Comparison of ENCODE assay signal across 1 cellular context in the genomic region with DNA sequence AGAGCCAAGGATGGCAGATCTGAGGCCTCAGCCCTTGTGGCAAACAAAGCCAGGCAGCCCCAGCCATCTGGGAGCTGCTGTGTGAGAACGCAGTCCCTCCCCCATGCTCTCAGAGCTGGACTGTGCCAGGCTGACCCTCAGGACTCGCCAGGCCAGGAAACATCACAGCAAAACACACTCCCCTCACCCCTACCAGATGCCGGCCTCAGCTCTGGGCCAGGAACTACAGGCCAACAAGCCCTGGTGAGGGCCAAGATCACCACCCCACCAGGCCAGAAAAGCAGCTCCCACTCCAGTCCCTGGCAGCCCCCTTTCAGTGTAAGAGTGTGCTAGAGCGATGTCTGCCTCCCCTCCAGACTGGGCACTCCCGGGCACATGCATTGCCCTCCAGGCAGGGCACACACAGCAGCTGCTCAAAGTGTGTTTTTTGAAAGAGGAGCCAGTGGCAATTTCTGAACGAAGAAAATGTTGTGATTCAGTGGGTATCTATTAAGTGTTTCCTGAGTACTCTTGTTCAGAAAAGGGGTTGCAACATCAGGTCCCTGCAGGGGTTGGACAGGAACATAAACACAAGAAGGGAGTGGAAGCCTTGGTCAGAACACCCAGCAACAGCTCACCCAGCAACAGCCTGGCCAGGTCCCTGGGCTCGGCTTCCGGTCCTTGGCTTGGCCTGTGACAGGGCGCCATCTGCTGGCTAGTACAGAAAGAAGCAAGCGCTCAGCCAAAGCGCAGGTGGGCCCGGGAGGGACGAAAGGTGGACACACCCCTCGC.
TF ChIP-seq lines count a peak whose summit lies in the region.

No MANE protein-coding gene starts in this region.

TF ChIP-seq in HepG2, 621 proteins besides CTCF, POLR2A, EP300 and RAD21 (continued from another document and continues in another):
- TF ChIP-seq, protein P1, sequence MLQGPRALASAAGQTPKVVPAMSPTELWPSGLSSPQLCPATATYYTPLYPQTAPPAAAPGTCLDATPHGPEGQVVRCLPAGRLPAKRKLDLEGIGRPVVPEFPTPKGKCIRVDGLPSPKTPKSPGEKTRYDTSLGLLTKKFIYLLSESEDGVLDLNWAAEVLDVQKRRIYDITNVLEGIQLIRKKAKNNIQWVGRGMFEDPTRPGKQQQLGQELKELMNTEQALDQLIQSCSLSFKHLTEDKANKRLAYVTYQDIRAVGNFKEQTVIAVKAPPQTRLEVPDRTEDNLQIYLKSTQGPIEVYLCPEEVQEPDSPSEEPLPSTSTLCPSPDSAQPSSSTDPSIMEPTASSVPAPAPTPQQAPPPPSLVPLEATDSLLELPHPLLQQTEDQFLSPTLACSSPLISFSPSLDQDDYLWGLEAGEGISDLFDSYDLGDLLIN (CRISPR knock-in tag; IDR thresholded peaks at IDR 0.05; ENCODE audit: borderline replicate concordance), result no peak
- TF ChIP-seq, protein P2, sequence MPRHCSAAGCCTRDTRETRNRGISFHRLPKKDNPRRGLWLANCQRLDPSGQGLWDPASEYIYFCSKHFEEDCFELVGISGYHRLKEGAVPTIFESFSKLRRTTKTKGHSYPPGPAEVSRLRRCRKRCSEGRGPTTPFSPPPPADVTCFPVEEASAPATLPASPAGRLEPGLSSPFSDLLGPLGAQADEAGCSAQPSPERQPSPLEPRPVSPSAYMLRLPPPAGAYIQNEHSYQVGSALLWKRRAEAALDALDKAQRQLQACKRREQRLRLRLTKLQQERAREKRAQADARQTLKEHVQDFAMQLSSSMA (CRISPR knock-in tag; IDR thresholded peaks at IDR 0.05), result no peak
- TF ChIP-seq, protein P3, sequence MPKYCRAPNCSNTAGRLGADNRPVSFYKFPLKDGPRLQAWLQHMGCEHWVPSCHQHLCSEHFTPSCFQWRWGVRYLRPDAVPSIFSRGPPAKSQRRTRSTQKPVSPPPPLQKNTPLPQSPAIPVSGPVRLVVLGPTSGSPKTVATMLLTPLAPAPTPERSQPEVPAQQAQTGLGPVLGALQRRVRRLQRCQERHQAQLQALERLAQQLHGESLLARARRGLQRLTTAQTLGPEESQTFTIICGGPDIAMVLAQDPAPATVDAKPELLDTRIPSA (CRISPR knock-in tag; IDR thresholded peaks at IDR 0.05; ENCODE audit: borderline replicate concordance), result no peak
- no peak for TF ChIP-seq POLR2AphosphoS5 (IDR thresholded peaks at IDR 0.05; ENCODE audit: low read depth, low read length)
- TF ChIP-seq, protein P4, sequence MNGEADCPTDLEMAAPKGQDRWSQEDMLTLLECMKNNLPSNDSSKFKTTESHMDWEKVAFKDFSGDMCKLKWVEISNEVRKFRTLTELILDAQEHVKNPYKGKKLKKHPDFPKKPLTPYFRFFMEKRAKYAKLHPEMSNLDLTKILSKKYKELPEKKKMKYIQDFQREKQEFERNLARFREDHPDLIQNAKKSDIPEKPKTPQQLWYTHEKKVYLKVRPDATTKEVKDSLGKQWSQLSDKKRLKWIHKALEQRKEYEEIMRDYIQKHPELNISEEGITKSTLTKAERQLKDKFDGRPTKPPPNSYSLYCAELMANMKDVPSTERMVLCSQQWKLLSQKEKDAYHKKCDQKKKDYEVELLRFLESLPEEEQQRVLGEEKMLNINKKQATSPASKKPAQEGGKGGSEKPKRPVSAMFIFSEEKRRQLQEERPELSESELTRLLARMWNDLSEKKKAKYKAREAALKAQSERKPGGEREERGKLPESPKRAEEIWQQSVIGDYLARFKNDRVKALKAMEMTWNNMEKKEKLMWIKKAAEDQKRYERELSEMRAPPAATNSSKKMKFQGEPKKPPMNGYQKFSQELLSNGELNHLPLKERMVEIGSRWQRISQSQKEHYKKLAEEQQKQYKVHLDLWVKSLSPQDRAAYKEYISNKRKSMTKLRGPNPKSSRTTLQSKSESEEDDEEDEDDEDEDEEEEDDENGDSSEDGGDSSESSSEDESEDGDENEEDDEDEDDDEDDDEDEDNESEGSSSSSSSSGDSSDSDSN (CRISPR knock-in tag; IDR thresholded peaks at IDR 0.05), result peak; percentile 53; the same call in 1 of the 2 replicates
- 0 out of 2 replicates have a peak, but pooled peaks have one; percentile 3 for TF ChIP-seq MZF1 (CRISPR knock-in tag; IDR thresholded peaks at IDR 0.05; ENCODE audit: borderline replicate concordance)
- TF ChIP-seq YEATS2 (CRISPR knock-in tag; IDR thresholded peaks at IDR 0.05; ENCODE audit: borderline replicate concordance), result peak; percentile 46; the same call in 1 of the 2 replicates
- TF ChIP-seq, protein P5, sequence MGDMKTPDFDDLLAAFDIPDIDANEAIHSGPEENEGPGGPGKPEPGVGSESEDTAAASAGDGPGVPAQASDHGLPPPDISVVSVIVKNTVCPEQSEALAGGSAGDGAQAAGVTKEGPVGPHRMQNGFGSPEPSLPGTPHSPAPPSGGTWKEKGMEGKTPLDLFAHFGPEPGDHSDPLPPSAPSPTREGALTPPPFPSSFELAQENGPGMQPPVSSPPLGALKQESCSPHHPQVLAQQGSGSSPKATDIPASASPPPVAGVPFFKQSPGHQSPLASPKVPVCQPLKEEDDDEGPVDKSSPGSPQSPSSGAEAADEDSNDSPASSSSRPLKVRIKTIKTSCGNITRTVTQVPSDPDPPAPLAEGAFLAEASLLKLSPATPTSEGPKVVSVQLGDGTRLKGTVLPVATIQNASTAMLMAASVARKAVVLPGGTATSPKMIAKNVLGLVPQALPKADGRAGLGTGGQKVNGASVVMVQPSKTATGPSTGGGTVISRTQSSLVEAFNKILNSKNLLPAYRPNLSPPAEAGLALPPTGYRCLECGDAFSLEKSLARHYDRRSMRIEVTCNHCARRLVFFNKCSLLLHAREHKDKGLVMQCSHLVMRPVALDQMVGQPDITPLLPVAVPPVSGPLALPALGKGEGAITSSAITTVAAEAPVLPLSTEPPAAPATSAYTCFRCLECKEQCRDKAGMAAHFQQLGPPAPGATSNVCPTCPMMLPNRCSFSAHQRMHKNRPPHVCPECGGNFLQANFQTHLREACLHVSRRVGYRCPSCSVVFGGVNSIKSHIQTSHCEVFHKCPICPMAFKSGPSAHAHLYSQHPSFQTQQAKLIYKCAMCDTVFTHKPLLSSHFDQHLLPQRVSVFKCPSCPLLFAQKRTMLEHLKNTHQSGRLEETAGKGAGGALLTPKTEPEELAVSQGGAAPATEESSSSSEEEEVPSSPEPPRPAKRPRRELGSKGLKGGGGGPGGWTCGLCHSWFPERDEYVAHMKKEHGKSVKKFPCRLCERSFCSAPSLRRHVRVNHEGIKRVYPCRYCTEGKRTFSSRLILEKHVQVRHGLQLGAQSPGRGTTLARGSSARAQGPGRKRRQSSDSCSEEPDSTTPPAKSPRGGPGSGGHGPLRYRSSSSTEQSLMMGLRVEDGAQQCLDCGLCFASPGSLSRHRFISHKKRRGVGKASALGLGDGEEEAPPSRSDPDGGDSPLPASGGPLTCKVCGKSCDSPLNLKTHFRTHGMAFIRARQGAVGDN (CRISPR knock-in tag; IDR thresholded peaks at IDR 0.05), result peak; percentile 95
- TF ChIP-seq NR2F1 (CRISPR knock-in tag; IDR thresholded peaks at IDR 0.05), result no peak; a peak in 1 of 4 replicates
- TF ChIP-seq PITX1 (CRISPR knock-in tag; IDR thresholded peaks at IDR 0.05), result no peak; the same call in 1 of the 2 replicates
- no peak for TF ChIP-seq ZNF781 (CRISPR knock-in tag; IDR thresholded peaks at IDR 0.05; ENCODE audit: borderline replicate concordance, not compliant biosample characterization)
- TF ChIP-seq HNRNPL (IDR thresholded peaks at IDR 0.05; ENCODE audit: low read depth, low read length), result peak; percentile 85
- TF ChIP-seq STAT5B (CRISPR knock-in tag; IDR thresholded peaks at IDR 0.05), result no peak
- peak; percentile 74; the same call in 1 of the 2 replicates for TF ChIP-seq ZSCAN31 (CRISPR knock-in tag; IDR thresholded peaks at IDR 0.05; ENCODE audit: low read depth)
- TF ChIP-seq, protein P6, sequence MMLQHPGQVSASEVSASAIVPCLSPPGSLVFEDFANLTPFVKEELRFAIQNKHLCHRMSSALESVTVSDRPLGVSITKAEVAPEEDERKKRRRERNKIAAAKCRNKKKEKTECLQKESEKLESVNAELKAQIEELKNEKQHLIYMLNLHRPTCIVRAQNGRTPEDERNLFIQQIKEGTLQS (CRISPR knock-in tag; IDR thresholded peaks at IDR 0.05), result no peak
- peak; percentile 72 for TF ChIP-seq XRCC5 (optimal IDR thresholded peaks at IDR 0.05; ENCODE audit: low read length)
- TF ChIP-seq, protein P7, sequence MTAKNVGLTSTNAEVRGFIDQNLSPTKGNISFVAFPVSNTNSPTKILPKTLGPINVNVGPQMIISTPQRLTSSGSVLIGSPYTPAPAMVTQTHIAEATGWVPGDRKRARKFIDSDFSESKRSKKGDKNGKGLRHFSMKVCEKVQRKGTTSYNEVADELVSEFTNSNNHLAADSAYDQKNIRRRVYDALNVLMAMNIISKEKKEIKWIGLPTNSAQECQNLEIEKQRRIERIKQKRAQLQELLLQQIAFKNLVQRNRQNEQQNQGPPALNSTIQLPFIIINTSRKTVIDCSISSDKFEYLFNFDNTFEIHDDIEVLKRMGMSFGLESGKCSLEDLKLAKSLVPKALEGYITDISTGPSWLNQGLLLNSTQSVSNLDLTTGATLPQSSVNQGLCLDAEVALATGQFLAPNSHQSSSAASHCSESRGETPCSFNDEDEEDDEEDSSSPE (CRISPR knock-in tag; IDR thresholded peaks at IDR 0.05), result no peak
- no peak for TF ChIP-seq ZNF431 (CRISPR knock-in tag; IDR thresholded peaks at IDR 0.05; ENCODE audit: borderline replicate concordance, low read depth)
- TF ChIP-seq RARA (CRISPR knock-in tag; IDR thresholded peaks at IDR 0.05), result peak; percentile 35; the same call in 1 of the 2 replicates
- no peak for TF ChIP-seq GTF2F1 (IDR thresholded peaks at IDR 0.05; ENCODE audit: low read length)
- TF ChIP-seq TBP (CRISPR knock-in tag; IDR thresholded peaks at IDR 0.05), result no peak
- TF ChIP-seq DNMT1 (CRISPR knock-in tag; IDR thresholded peaks at IDR 0.05), result 0 out of 2 replicates have a peak, but pooled peaks have one; percentile 42
- no peak for TF ChIP-seq ZNF17 (CRISPR knock-in tag; IDR thresholded peaks at IDR 0.05)
- no peak for TF ChIP-seq ZFP90 (CRISPR knock-in tag; IDR thresholded peaks at IDR 0.05; ENCODE audit: borderline replicate concordance)
- TF ChIP-seq ZNF382 (CRISPR knock-in tag; IDR thresholded peaks at IDR 0.05; ENCODE audit: borderline replicate concordance), result no peak
- no peak for TF ChIP-seq ZFAT (CRISPR knock-in tag; conservative IDR thresholded peaks at IDR 0.05)
- no peak for TF ChIP-seq MYNN (CRISPR knock-in tag; IDR thresholded peaks at IDR 0.05; ENCODE audit: low read depth)
- TF ChIP-seq RBM22 (optimal IDR thresholded peaks at IDR 0.05; ENCODE audit: low read length), result no peak
- peak; percentile 46; the same call in 1 of the 2 replicates for TF ChIP-seq ZNF607 (CRISPR knock-in tag; IDR thresholded peaks at IDR 0.05; ENCODE audit: borderline replicate concordance)
- TF ChIP-seq, protein P8, sequence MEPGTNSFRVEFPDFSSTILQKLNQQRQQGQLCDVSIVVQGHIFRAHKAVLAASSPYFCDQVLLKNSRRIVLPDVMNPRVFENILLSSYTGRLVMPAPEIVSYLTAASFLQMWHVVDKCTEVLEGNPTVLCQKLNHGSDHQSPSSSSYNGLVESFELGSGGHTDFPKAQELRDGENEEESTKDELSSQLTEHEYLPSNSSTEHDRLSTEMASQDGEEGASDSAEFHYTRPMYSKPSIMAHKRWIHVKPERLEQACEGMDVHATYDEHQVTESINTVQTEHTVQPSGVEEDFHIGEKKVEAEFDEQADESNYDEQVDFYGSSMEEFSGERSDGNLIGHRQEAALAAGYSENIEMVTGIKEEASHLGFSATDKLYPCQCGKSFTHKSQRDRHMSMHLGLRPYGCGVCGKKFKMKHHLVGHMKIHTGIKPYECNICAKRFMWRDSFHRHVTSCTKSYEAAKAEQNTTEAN (CRISPR knock-in tag; conservative IDR thresholded peaks at IDR 0.05), result no peak
- TF ChIP-seq, protein P9, sequence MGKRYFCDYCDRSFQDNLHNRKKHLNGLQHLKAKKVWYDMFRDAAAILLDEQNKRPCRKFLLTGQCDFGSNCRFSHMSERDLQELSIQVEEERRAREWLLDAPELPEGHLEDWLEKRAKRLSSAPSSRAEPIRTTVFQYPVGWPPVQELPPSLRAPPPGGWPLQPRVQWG (CRISPR knock-in tag; IDR thresholded peaks at IDR 0.05; ENCODE audit: borderline replicate concordance, low read depth), result no peak
- TF ChIP-seq AHR (CRISPR knock-in tag; IDR thresholded peaks at IDR 0.05), result 0 out of 2 replicates have a peak, but pooled peaks have one; percentile 73
- TF ChIP-seq ZNF446 (CRISPR knock-in tag; IDR thresholded peaks at IDR 0.05), result no peak
- peak; percentile 86 for TF ChIP-seq RFXANK (CRISPR knock-in tag; IDR thresholded peaks at IDR 0.05)
- TF ChIP-seq ZNF337 (CRISPR knock-in tag; IDR thresholded peaks at IDR 0.05; ENCODE audit: borderline replicate concordance, low read depth), result no peak
- TF ChIP-seq ARID2 (CRISPR knock-in tag; IDR thresholded peaks at IDR 0.05; ENCODE audit: borderline replicate concordance), result no peak
- TF ChIP-seq, protein P10, sequence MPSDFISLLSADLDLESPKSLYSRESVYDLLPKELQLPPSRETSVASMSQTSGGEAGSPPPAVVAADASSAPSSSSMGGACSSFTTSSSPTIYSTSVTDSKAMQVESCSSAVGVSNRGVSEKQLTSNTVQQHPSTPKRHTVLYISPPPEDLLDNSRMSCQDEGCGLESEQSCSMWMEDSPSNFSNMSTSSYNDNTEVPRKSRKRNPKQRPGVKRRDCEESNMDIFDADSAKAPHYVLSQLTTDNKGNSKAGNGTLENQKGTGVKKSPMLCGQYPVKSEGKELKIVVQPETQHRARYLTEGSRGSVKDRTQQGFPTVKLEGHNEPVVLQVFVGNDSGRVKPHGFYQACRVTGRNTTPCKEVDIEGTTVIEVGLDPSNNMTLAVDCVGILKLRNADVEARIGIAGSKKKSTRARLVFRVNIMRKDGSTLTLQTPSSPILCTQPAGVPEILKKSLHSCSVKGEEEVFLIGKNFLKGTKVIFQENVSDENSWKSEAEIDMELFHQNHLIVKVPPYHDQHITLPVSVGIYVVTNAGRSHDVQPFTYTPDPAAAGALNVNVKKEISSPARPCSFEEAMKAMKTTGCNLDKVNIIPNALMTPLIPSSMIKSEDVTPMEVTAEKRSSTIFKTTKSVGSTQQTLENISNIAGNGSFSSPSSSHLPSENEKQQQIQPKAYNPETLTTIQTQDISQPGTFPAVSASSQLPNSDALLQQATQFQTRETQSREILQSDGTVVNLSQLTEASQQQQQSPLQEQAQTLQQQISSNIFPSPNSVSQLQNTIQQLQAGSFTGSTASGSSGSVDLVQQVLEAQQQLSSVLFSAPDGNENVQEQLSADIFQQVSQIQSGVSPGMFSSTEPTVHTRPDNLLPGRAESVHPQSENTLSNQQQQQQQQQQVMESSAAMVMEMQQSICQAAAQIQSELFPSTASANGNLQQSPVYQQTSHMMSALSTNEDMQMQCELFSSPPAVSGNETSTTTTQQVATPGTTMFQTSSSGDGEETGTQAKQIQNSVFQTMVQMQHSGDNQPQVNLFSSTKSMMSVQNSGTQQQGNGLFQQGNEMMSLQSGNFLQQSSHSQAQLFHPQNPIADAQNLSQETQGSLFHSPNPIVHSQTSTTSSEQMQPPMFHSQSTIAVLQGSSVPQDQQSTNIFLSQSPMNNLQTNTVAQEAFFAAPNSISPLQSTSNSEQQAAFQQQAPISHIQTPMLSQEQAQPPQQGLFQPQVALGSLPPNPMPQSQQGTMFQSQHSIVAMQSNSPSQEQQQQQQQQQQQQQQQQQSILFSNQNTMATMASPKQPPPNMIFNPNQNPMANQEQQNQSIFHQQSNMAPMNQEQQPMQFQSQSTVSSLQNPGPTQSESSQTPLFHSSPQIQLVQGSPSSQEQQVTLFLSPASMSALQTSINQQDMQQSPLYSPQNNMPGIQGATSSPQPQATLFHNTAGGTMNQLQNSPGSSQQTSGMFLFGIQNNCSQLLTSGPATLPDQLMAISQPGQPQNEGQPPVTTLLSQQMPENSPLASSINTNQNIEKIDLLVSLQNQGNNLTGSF (CRISPR knock-in tag; IDR thresholded peaks at IDR 0.05), result no peak
- no peak for TF ChIP-seq ZNF773 (CRISPR knock-in tag; IDR thresholded peaks at IDR 0.05; ENCODE audit: borderline replicate concordance)
- TF ChIP-seq, protein P11, sequence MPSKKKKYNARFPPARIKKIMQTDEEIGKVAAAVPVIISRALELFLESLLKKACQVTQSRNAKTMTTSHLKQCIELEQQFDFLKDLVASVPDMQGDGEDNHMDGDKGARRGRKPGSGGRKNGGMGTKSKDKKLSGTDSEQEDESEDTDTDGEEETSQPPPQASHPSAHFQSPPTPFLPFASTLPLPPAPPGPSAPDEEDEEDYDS (CRISPR knock-in tag; IDR thresholded peaks at IDR 0.05), result no peak
- 0 out of 2 replicates have a peak, but pooled peaks have one; percentile 7 for TF ChIP-seq BHLHE40 (IDR thresholded peaks at IDR 0.05; ENCODE audit: low read length)
